ENCODE assay signal across 1 cellular context in the genomic region with DNA sequence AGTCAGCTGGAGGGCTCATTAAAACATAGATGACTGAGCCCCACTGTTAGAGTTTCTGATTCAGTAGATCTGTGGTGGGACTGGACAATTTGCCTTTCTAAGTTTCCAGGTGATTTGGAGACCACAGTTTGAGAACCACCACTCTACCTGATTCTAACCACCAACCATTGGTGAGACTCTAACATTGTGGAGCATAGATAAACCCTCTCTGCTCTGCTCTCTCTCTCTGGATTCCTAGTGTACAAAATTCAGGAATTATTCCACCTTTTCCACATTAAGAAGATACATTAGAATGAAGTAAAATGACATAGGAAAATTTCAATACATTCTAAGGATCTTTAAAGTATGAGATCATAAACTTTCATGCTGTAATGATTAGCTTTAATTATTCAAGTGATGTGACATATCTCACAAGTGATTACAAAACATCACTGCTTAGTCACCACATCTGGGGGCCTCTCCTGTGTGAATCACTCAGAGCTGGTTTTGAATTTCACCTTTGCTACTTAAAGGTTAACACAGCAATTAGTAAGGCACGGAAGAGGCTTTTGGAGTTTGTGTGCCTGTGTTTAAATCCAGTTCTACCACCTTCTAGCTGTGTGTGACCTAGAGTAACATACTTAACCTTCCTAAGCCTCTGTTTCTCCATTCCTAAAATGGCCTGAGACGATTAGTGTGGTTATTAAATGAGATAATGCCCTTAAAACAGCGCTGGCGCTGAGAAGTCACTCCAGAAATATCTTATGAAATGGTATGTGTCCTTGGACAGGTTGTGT.
TF ChIP-seq lines count a peak whose summit lies in the region.

No MANE protein-coding gene starts in this region.

TF ChIP-seq in HepG2, 621 proteins besides CTCF, POLR2A, EP300 and RAD21 (continued from another document):
- TF ChIP-seq, protein P1, sequence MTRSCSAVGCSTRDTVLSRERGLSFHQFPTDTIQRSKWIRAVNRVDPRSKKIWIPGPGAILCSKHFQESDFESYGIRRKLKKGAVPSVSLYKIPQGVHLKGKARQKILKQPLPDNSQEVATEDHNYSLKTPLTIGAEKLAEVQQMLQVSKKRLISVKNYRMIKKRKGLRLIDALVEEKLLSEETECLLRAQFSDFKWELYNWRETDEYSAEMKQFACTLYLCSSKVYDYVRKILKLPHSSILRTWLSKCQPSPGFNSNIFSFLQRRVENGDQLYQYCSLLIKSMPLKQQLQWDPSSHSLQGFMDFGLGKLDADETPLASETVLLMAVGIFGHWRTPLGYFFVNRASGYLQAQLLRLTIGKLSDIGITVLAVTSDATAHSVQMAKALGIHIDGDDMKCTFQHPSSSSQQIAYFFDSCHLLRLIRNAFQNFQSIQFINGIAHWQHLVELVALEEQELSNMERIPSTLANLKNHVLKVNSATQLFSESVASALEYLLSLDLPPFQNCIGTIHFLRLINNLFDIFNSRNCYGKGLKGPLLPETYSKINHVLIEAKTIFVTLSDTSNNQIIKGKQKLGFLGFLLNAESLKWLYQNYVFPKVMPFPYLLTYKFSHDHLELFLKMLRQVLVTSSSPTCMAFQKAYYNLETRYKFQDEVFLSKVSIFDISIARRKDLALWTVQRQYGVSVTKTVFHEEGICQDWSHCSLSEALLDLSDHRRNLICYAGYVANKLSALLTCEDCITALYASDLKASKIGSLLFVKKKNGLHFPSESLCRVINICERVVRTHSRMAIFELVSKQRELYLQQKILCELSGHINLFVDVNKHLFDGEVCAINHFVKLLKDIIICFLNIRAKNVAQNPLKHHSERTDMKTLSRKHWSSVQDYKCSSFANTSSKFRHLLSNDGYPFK (CRISPR knock-in tag; IDR thresholded peaks at IDR 0.05; ENCODE audit: borderline replicate concordance), result no peak
TF ChIP-seq in HepG2: peak in this region for 1.
